1 cellular context compared by ENCODE assay signal in genomic region chr14:54944737-54945391, GRCh38.
TF ChIP-seq lines count a peak whose summit lies in the region.

No MANE protein-coding gene starts in this region.

TF ChIP-seq in HepG2, 621 proteins besides CTCF, POLR2A, EP300 and RAD21 (continued from another document and continues in another):
- TF ChIP-seq, protein P1, sequence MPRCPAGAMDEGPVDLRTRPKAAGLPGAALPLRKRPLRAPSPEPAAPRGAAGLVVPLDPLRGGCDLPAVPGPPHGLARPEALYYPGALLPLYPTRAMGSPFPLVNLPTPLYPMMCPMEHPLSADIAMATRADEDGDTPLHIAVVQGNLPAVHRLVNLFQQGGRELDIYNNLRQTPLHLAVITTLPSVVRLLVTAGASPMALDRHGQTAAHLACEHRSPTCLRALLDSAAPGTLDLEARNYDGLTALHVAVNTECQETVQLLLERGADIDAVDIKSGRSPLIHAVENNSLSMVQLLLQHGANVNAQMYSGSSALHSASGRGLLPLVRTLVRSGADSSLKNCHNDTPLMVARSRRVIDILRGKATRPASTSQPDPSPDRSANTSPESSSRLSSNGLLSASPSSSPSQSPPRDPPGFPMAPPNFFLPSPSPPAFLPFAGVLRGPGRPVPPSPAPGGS (CRISPR knock-in tag; IDR thresholded peaks at IDR 0.05): no peak
- TF ChIP-seq ZFP1 (CRISPR knock-in tag; IDR thresholded peaks at IDR 0.05) (no peak), FOXC1 (CRISPR knock-in tag; IDR thresholded peaks at IDR 0.05; ENCODE audit: borderline replicate concordance) (no peak), RORA (CRISPR knock-in tag; IDR thresholded peaks at IDR 0.05) (no peak), TAF15 (IDR thresholded peaks at IDR 0.05; ENCODE audit: low read depth, low read length, poor library complexity, severe bottlenecking) (no peak), ZSCAN9 (CRISPR knock-in tag; IDR thresholded peaks at IDR 0.05; ENCODE audit: borderline replicate concordance) (0 out of 2 replicates have a peak, but pooled peaks have one; percentile 21), ZNF138 (CRISPR knock-in tag; IDR thresholded peaks at IDR 0.05; ENCODE audit: low read depth) (no peak), FOXM1 (CRISPR knock-in tag; IDR thresholded peaks at IDR 0.05) (no peak), ZBTB38 (CRISPR knock-in tag; IDR thresholded peaks at IDR 0.05) (peak; percentile 72; the same call in 1 of the 2 replicates), FIP1L1 (IDR thresholded peaks at IDR 0.05; ENCODE audit: borderline replicate concordance, insufficient read depth, low read depth, low read length) (no peak), ZNF101 (CRISPR knock-in tag; IDR thresholded peaks at IDR 0.05; ENCODE audit: borderline replicate concordance, low read depth) (no peak), CBX2 (IDR thresholded peaks at IDR 0.05; ENCODE audit: low read depth, low read length) (no peak), CBX2 (CRISPR knock-in tag; IDR thresholded peaks at IDR 0.05; ENCODE audit: low read depth) (no peak), PCBP1 (IDR thresholded peaks at IDR 0.05; ENCODE audit: borderline replicate concordance, low read depth, low read length) (no peak), ZNF354B (CRISPR knock-in tag; IDR thresholded peaks at IDR 0.05) (no peak), ZNF761 (CRISPR knock-in tag; conservative IDR thresholded peaks at IDR 0.05) (no peak), ZNF17 (CRISPR knock-in tag; IDR thresholded peaks at IDR 0.05) (no peak), ZNF792 (CRISPR knock-in tag; IDR thresholded peaks at IDR 0.05) (no peak), SKIL (CRISPR knock-in tag; IDR thresholded peaks at IDR 0.05; ENCODE audit: borderline replicate concordance) (no peak), ZFY (CRISPR knock-in tag; IDR thresholded peaks at IDR 0.05) (no peak), MTA3 (CRISPR knock-in tag; IDR thresholded peaks at IDR 0.05) (no peak), ZNF260 (CRISPR knock-in tag; IDR thresholded peaks at IDR 0.05; ENCODE audit: borderline replicate concordance, low read depth) (no peak), JUND (CRISPR knock-in tag; IDR thresholded peaks at IDR 0.05) (no peak), ATF3 (CRISPR knock-in tag; IDR thresholded peaks at IDR 0.05) (no peak), SRY (CRISPR knock-in tag; IDR thresholded peaks at IDR 0.05) (no peak), SP2 (CRISPR knock-in tag; IDR thresholded peaks at IDR 0.05) (no peak), CBFB (CRISPR knock-in tag; IDR thresholded peaks at IDR 0.05) (no peak), PCBP2 (optimal IDR thresholded peaks at IDR 0.05; ENCODE audit: low read depth, low read length, poor library complexity, severe bottlenecking) (no peak), ELF1 (CRISPR knock-in tag; IDR thresholded peaks at IDR 0.05) (no peak), ZNF24 (IDR thresholded peaks at IDR 0.05) (no peak), ZNF224 (CRISPR knock-in tag; IDR thresholded peaks at IDR 0.05) (no peak), MED13 (CRISPR knock-in tag; IDR thresholded peaks at IDR 0.05) (no peak), SNAPC4 (CRISPR knock-in tag; IDR thresholded peaks at IDR 0.05) (no peak), HOMEZ (CRISPR knock-in tag; IDR thresholded peaks at IDR 0.05; ENCODE audit: low read depth) (peak; percentile 73; the same call in 1 of the 2 replicates), ZNF660 (CRISPR knock-in tag; IDR thresholded peaks at IDR 0.05; ENCODE audit: borderline replicate concordance, low read depth) (no peak), FOXP1 (IDR thresholded peaks at IDR 0.05) (no peak), FOXP1 (CRISPR knock-in tag; IDR thresholded peaks at IDR 0.05) (peak; percentile 61), NR2F6 (IDR thresholded peaks at IDR 0.05) (peak; percentile 78), NR2F6 (CRISPR knock-in tag; IDR thresholded peaks at IDR 0.05) (peak; percentile 81)
- TF ChIP-seq, protein P2, sequence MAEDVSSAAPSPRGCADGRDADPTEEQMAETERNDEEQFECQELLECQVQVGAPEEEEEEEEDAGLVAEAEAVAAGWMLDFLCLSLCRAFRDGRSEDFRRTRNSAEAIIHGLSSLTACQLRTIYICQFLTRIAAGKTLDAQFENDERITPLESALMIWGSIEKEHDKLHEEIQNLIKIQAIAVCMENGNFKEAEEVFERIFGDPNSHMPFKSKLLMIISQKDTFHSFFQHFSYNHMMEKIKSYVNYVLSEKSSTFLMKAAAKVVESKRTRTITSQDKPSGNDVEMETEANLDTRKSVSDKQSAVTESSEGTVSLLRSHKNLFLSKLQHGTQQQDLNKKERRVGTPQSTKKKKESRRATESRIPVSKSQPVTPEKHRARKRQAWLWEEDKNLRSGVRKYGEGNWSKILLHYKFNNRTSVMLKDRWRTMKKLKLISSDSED (CRISPR knock-in tag; IDR thresholded peaks at IDR 0.05): no peak
- TF ChIP-seq, protein P3, sequence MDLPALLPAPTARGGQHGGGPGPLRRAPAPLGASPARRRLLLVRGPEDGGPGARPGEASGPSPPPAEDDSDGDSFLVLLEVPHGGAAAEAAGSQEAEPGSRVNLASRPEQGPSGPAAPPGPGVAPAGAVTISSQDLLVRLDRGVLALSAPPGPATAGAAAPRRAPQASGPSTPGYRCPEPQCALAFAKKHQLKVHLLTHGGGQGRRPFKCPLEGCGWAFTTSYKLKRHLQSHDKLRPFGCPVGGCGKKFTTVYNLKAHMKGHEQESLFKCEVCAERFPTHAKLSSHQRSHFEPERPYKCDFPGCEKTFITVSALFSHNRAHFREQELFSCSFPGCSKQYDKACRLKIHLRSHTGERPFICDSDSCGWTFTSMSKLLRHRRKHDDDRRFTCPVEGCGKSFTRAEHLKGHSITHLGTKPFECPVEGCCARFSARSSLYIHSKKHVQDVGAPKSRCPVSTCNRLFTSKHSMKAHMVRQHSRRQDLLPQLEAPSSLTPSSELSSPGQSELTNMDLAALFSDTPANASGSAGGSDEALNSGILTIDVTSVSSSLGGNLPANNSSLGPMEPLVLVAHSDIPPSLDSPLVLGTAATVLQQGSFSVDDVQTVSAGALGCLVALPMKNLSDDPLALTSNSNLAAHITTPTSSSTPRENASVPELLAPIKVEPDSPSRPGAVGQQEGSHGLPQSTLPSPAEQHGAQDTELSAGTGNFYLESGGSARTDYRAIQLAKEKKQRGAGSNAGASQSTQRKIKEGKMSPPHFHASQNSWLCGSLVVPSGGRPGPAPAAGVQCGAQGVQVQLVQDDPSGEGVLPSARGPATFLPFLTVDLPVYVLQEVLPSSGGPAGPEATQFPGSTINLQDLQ (CRISPR knock-in tag; IDR thresholded peaks at IDR 0.05): no peak
- TF ChIP-seq, protein P4, sequence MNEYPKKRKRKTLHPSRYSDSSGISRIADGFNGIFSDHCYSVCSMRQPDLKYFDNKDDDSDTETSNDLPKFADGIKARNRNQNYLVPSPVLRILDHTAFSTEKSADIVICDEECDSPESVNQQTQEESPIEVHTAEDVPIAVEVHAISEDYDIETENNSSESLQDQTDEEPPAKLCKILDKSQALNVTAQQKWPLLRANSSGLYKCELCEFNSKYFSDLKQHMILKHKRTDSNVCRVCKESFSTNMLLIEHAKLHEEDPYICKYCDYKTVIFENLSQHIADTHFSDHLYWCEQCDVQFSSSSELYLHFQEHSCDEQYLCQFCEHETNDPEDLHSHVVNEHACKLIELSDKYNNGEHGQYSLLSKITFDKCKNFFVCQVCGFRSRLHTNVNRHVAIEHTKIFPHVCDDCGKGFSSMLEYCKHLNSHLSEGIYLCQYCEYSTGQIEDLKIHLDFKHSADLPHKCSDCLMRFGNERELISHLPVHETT (CRISPR knock-in tag; conservative IDR thresholded peaks at IDR 0.05): no peak
- TF ChIP-seq, protein P5, sequence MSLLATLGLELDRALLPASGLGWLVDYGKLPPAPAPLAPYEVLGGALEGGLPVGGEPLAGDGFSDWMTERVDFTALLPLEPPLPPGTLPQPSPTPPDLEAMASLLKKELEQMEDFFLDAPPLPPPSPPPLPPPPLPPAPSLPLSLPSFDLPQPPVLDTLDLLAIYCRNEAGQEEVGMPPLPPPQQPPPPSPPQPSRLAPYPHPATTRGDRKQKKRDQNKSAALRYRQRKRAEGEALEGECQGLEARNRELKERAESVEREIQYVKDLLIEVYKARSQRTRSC (CRISPR knock-in tag; IDR thresholded peaks at IDR 0.05; ENCODE audit: low read depth): no peak
- TF ChIP-seq, protein P6, sequence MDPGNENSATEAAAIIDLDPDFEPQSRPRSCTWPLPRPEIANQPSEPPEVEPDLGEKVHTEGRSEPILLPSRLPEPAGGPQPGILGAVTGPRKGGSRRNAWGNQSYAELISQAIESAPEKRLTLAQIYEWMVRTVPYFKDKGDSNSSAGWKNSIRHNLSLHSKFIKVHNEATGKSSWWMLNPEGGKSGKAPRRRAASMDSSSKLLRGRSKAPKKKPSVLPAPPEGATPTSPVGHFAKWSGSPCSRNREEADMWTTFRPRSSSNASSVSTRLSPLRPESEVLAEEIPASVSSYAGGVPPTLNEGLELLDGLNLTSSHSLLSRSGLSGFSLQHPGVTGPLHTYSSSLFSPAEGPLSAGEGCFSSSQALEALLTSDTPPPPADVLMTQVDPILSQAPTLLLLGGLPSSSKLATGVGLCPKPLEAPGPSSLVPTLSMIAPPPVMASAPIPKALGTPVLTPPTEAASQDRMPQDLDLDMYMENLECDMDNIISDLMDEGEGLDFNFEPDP (CRISPR knock-in tag; conservative IDR thresholded peaks at IDR 0.05): 0 out of 2 replicates have a peak, but pooled peaks have one; percentile 41
- TF ChIP-seq, protein P7, sequence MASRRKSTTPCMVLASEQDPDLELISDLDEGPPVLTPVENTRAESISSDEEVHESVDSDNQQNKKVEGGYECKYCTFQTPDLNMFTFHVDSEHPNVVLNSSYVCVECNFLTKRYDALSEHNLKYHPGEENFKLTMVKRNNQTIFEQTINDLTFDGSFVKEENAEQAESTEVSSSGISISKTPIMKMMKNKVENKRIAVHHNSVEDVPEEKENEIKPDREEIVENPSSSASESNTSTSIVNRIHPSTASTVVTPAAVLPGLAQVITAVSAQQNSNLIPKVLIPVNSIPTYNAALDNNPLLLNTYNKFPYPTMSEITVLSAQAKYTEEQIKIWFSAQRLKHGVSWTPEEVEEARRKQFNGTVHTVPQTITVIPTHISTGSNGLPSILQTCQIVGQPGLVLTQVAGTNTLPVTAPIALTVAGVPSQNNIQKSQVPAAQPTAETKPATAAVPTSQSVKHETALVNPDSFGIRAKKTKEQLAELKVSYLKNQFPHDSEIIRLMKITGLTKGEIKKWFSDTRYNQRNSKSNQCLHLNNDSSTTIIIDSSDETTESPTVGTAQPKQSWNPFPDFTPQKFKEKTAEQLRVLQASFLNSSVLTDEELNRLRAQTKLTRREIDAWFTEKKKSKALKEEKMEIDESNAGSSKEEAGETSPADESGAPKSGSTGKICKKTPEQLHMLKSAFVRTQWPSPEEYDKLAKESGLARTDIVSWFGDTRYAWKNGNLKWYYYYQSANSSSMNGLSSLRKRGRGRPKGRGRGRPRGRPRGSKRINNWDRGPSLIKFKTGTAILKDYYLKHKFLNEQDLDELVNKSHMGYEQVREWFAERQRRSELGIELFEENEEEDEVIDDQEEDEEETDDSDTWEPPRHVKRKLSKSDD (CRISPR knock-in tag; IDR thresholded peaks at IDR 0.05; ENCODE audit: low read depth): no peak
